15 cellular contexts compared by ENCODE assay signal in genomic region chr11:17610402-17610894, GRCh38.
DNase-seq lines count a peak whose midpoint lies in the region; TF ChIP-seq lines count a peak whose summit lies in the region.
"Had no signal": no experiment of that assay in that cellular context is flagged by ENCODE, and none has a peak within 500 bp of the region (broad histone marks: within the 10 kb centered on the region; RNA-seq: fewer than 3 reads in every experiment).

No MANE protein-coding gene starts in this region.

- H3K9me3 Mint-ChIP-seq in glutamatergic neuron (ENCODE audit: unreplicated experiment) = no peaks in the 10 kb centered on the region
- no peaks in the 10 kb centered on the region for H3K9me3 Mint-ChIP-seq in progenitor cell of endocrine pancreas (ENCODE audit: low read depth)
- H3K9me3 Mint-ChIP-seq: H9 had no signal

- H3K4me3 Mint-ChIP-seq in glutamatergic neuron (ENCODE audit: unreplicated experiment) (no peak overlapping the region), progenitor cell of endocrine pancreas (ENCODE audit: low read depth) (no peak overlapping the region)
- H3K4me3 Mint-ChIP-seq: H9 had no signal

- no peaks in the 10 kb centered on the region for H4K20me1 ChIP-seq in BLaER1
- no peaks in the 10 kb centered on the region; a peak in 1 of 22 replicates for H4K20me1 ChIP-seq in BLaER1 treated with 17β-estradiol and CSF1 and Interleukin-3, amounts not matched to agents 10 nM and 100 nM

- H3K4me1 Mint-ChIP-seq in glutamatergic neuron (ENCODE audit: low read depth, unreplicated experiment) (peaks cover 2% of the 10 kb centered on the region), progenitor cell of endocrine pancreas (ENCODE audit: low read depth) (no peaks in the 10 kb centered on the region)

- TF ChIP-seq CTCF in glutamatergic neuron (IDR thresholded peaks at IDR 0.05; ENCODE audit: partially characterized antibody, unreplicated experiment) (no peak), progenitor cell of endocrine pancreas (IDR thresholded peaks at IDR 0.05; ENCODE audit: unreplicated experiment) (no peak)

- no CpG with 5 or more reads among the region's 10 CpGs for WGBS in mesendoderm (ENCODE audit: extremely low coverage, insufficient coverage, low lambda C conversion rate)

- no peak overlapping the region for H2BK5ac ChIP-seq in mesendoderm (ENCODE audit: low read length)

- no peaks in the 10 kb centered on the region for H3K79me2 ChIP-seq in mesendoderm (ENCODE audit: control insufficient read depth, insufficient read depth, low read length)

- no peak overlapping the region for H3K18ac ChIP-seq in mesendoderm (ENCODE audit: low read length)

- peak overlapping the region; percentile 83 for H3K4me2 ChIP-seq in BLaER1
- H3K4me2 ChIP-seq in BLaER1 treated with 17β-estradiol and CSF1 and Interleukin-3, amounts not matched to agents 10 nM and 100 nM = peak overlapping the region in 9 of 11 experiments; percentile 24 to 95 (median 84); a peak in 16 of 22 replicates
- H3K4me2 ChIP-seq in mesendoderm (ENCODE audit: low read length) = no peak overlapping the region

- H2AK5ac ChIP-seq in mesendoderm (ENCODE audit: low read length) = no peak overlapping the region

- H3K4ac ChIP-seq in mesendoderm (ENCODE audit: low read depth, low read length) = no peak overlapping the region

- H3K23ac ChIP-seq in mesendoderm (ENCODE audit: low read length) = no peak overlapping the region

- H3K27ac Mint-ChIP-seq in glutamatergic neuron (ENCODE audit: unreplicated experiment) = no peak overlapping the region
- H3K27ac Mint-ChIP-seq in progenitor cell of endocrine pancreas = peak overlapping the region; percentile 42

- DNase-seq in glutamatergic neuron (peak; percentile 25), progenitor cell of endocrine pancreas (ENCODE audit: low spot score, unreplicated experiment) (no peak), NCI-H2196 (lab: John Stamatoyannopoulos, UW; ENCODE audit: unreplicated experiment) (no peak), LoVo (ENCODE audit: low spot score) (no peak), mesendoderm (no peak)
- DNase-seq: DMS153, H9, MM.1S, NCI-H1105, NCI-H187, NCI-H446 treated with DMSO at 0.1 percent for 48 hours, NCI-H748 treated with DMSO at 0.1 percent for 48 hours, PC-3 had no signal

- H3K27me3 Mint-ChIP-seq in glutamatergic neuron (ENCODE audit: unreplicated experiment) = peaks cover 8% of the 10 kb centered on the region
- H3K27me3 Mint-ChIP-seq in progenitor cell of endocrine pancreas = peaks cover 49% of the 10 kb centered on the region

- no peaks in the 10 kb centered on the region for H3K9me3 ChIP-seq in BLaER1
- H3K9me3 ChIP-seq in BLaER1 treated with 17β-estradiol and CSF1 and Interleukin-3, amounts not matched to agents 10 nM and 100 nM (replicated peaks in 1 of 11) = no peaks in the 10 kb centered on the region; a peak in 1 of 22 replicates

- no peak overlapping the region for H2BK120ac ChIP-seq in mesendoderm (ENCODE audit: low read depth, low read length)

- no peak overlapping the region for H4K8ac ChIP-seq in mesendoderm (ENCODE audit: low read depth, low read length)

- H3K27me3 ChIP-seq in BLaER1 (no peaks in the 10 kb centered on the region), mesendoderm (ENCODE audit: insufficient read depth, low read length, poor library complexity) (no peaks in the 10 kb centered on the region)
- H3K27me3 ChIP-seq in BLaER1 treated with 17β-estradiol and CSF1 and Interleukin-3, amounts not matched to agents 10 nM and 100 nM = no peaks in the 10 kb centered on the region

- H4K5ac ChIP-seq in mesendoderm (ENCODE audit: low read length) = no peak overlapping the region

- no peaks in the 10 kb centered on the region for H3K36me3 Mint-ChIP-seq in glutamatergic neuron (ENCODE audit: unreplicated experiment)
- H3K36me3 Mint-ChIP-seq in progenitor cell of endocrine pancreas (ENCODE audit: insufficient read depth) = no peaks in the 10 kb centered on the region

- H3K27ac ChIP-seq in BLaER1 (peak overlapping the region; percentile 27; the same call in 1 of the 2 replicates), mesendoderm (ENCODE audit: low read depth, low read length) (no peak overlapping the region)
- H3K27ac ChIP-seq in BLaER1 treated with 17β-estradiol and CSF1 and Interleukin-3, amounts not matched to agents 10 nM and 100 nM = peak overlapping the region in 1 of 11 experiments; percentile 9; a peak in 1 of 22 replicates

- H3K36me3 ChIP-seq in BLaER1 (no peaks in the 10 kb centered on the region), mesendoderm (ENCODE audit: control insufficient read depth, insufficient read depth, low read length) (no peaks in the 10 kb centered on the region)
- H3K36me3 ChIP-seq in BLaER1 treated with 17β-estradiol and CSF1 and Interleukin-3, amounts not matched to agents 10 nM and 100 nM = no peaks in the 10 kb centered on the region

- H2BK15ac ChIP-seq in mesendoderm (replicated peaks; ENCODE audit: low read depth) = no peak overlapping the region

- H3K4me1 ChIP-seq in BLaER1 (peaks cover 83% of the 10 kb centered on the region), mesendoderm (ENCODE audit: control insufficient read depth, low read depth, low read length) (no peaks in the 10 kb centered on the region)
- peaks cover 6 to 85% (median 75%) of the 10 kb centered on the region in 10 experiments; a peak in 17 of 20 replicates for H3K4me1 ChIP-seq in BLaER1 treated with 17β-estradiol and CSF1 and Interleukin-3, amounts not matched to agents 10 nM and 100 nM

- no peak overlapping the region for H3K56ac ChIP-seq in mesendoderm (ENCODE audit: low read length)

- H3K9ac ChIP-seq in BLaER1 (no peak overlapping the region), mesendoderm (ENCODE audit: low read length) (no peak overlapping the region)
- no peak overlapping the region for H3K9ac ChIP-seq in BLaER1 treated with 17β-estradiol and CSF1 and Interleukin-3, amounts not matched to agents 10 nM and 100 nM

- H3K79me1 ChIP-seq in mesendoderm (ENCODE audit: low read length) = no peaks in the 10 kb centered on the region

- no peak overlapping the region for H3K4me3 ChIP-seq in BLaER1
- no peak overlapping the region for H3K4me3 ChIP-seq in BLaER1 treated with 17β-estradiol and CSF1 and Interleukin-3, amounts not matched to agents 10 nM and 100 nM
- H3K4me3 ChIP-seq in mesendoderm (ENCODE audit: low read length) = no peak overlapping the region
